1 cellular context compared by ENCODE assay signal in genomic region chr6:27133281-27134227, GRCh38.
TF ChIP-seq lines count a peak whose summit lies in the region.

No MANE protein-coding gene starts in this region.

TF ChIP-seq in A549, 52 proteins besides CTCF, POLR2A, EP300 and RAD21 (continued from another document):
- no peak for TF ChIP-seq ELK1 (IDR thresholded peaks at IDR 0.05; ENCODE audit: low read depth, low read length)
- TF ChIP-seq TFCP2L1 (CRISPR knock-in tag; IDR thresholded peaks at IDR 0.05), result peak; percentile 99
- TF ChIP-seq HOXA7 (CRISPR knock-in tag; IDR thresholded peaks at IDR 0.05), result peak; percentile 94
- TF ChIP-seq NPAS2 (CRISPR knock-in tag; IDR thresholded peaks at IDR 0.05; ENCODE audit: borderline replicate concordance), result no peak
- no peak for TF ChIP-seq RFX5 (IDR thresholded peaks at IDR 0.05)
- no peak for TF ChIP-seq FOSL2 (IDR thresholded peaks at IDR 0.05)
- TF ChIP-seq FOSL2 (CRISPR knock-in tag; IDR thresholded peaks at IDR 0.05), result peak; percentile 7; the same call in 1 of the 2 replicates
- peak; percentile 92; the same call in 1 of the 2 replicates for TF ChIP-seq TP53 (CRISPR knock-in tag; IDR thresholded peaks at IDR 0.05)
- no peak for TF ChIP-seq E2F6 (IDR thresholded peaks at IDR 0.05; ENCODE audit: borderline replicate concordance, low read depth)
- TF ChIP-seq GATA3 (IDR thresholded peaks at IDR 0.05; ENCODE audit: borderline replicate concordance), result 0 out of 2 replicates have a peak, but pooled peaks have one; percentile 6
- 0 out of 2 replicates have a peak, but pooled peaks have one; percentile 58 for TF ChIP-seq ATOH8 (CRISPR knock-in tag; IDR thresholded peaks at IDR 0.05; ENCODE audit: low read depth)
- TF ChIP-seq SREBF2 (IDR thresholded peaks at IDR 0.05), result no peak
- TF ChIP-seq PBX3 (IDR thresholded peaks at IDR 0.05), result no peak; the same call in 1 of the 2 replicates
- no peak for TF ChIP-seq SMC3 (IDR thresholded peaks at IDR 0.05)
- 0 out of 2 replicates have a peak, but pooled peaks have one; percentile 12 for TF ChIP-seq EHF (CRISPR knock-in tag; IDR thresholded peaks at IDR 0.05)
- peak; percentile 63; the same call in 1 of the 2 replicates for TF ChIP-seq MAX (IDR thresholded peaks at IDR 0.05)
- no peak for TF ChIP-seq CHD2 (IDR thresholded peaks at IDR 0.05; ENCODE audit: low read length, partially characterized antibody)
- TF ChIP-seq CEBPB (IDR thresholded peaks at IDR 0.05), result no peak
- no peak for TF ChIP-seq BHLHE40 (IDR thresholded peaks at IDR 0.05; ENCODE audit: low read depth, low read length)
- TF ChIP-seq JUN (IDR thresholded peaks at IDR 0.05), result peak in 1 of 2 experiments; percentile 32; a peak in 2 of 5 replicates
TF ChIP-seq in A549: peak in this region for 12.
